Comparison of ENCODE assay signal across 8 cellular contexts in genomic region chr12:30696486-30696885, GRCh38. TPM values are rescaled to one million over a fixed set of nuclear protein-coding genes. Genes with fewer than 3 reads are reported as not detected.
DNase-seq lines count a peak whose midpoint lies in the region; ATAC-seq, FAIRE-seq and TF ChIP-seq lines count a peak whose summit lies in the region.

No MANE protein-coding gene starts in this region.

- H3K4me1 ChIP-seq in A673 (ENCODE audit: insufficient read depth, low read length, poor library complexity, severe bottlenecking) (peaks cover 11% of the 10 kb centered on the region), HEK293 (ENCODE audit: control insufficient read depth, insufficient read depth, low read length) (0 out of 2 replicates have a peak, but pooled peaks cover 2% of the 10 kb centered on the region), GM12878 (ENCODE audit: control insufficient read depth, insufficient read depth, low read length) (peaks cover 8% of the 10 kb centered on the region), mesendoderm (ENCODE audit: control insufficient read depth, low read depth, low read length) (no peaks in the 10 kb centered on the region)

- no peaks in the 10 kb centered on the region for H3K9me3 ChIP-seq in A673 (ENCODE audit: low read depth, low read length, poor library complexity, severe bottlenecking)
- H3K9me3 ChIP-seq in HEK293 (ENCODE audit: control insufficient read depth, insufficient read depth, low read depth, low read length): no peaks in the 10 kb centered on the region
- H3K9me3 ChIP-seq in GM12878 (replicated peaks; ENCODE audit: control insufficient read depth, insufficient read depth, low read length): no peaks in the 10 kb centered on the region

- WGBS in GM12878 (ENCODE audit: insufficient coverage, insufficient replicate concordance, low lambda C conversion rate, missing lambda C conversion rate): 95% methylated on average over 13 of the region's 14 CpGs
- WGBS in mesendoderm (ENCODE audit: extremely low coverage, insufficient coverage, low lambda C conversion rate): no CpG with 5 or more reads among the region's 14 CpGs

- no peak overlapping the region for H3K23ac ChIP-seq in mesendoderm (ENCODE audit: low read length)

- RAD21 ChIA-PET in GM12878 (lab: Charles Lee; ENCODE audit: unreplicated experiment): no interaction called here

- intact Hi-C loops in A673 (cut with micrococcal nuclease; ENCODE audit: unreplicated experiment): loop anchor here (5.0 kb wide), 1 partner anchor 96 kb away; no protein-coding TSS in a partner anchor
- intact Hi-C loops in GM12878 (cut with micrococcal nuclease; ENCODE audit: unreplicated experiment): no loop called here
- intact Hi-C loops in posterior vena cava (cut with DNase I): no loop called here

- H2BK15ac ChIP-seq in mesendoderm (replicated peaks; ENCODE audit: low read depth): no peak overlapping the region

- SMC1A ChIA-PET in GM12878 (lab: Charles Lee; ENCODE audit: uncharacterized antibody, unreplicated experiment): interaction anchor here (1.4 to 2.2 kb wide), 3 partner anchors 11 to 58 kb away, joined by 3 to 7 read pairs (median 4); no protein-coding TSS in a partner anchor

- H4K20me1 ChIP-seq in GM12878 (ENCODE audit: control insufficient read depth, insufficient read depth): no peaks in the 10 kb centered on the region

- peak overlapping the region; percentile 72 for H3K9ac ChIP-seq in GM12878 (ENCODE audit: control insufficient read depth, insufficient read depth, low read length)
- H3K9ac ChIP-seq in mesendoderm (ENCODE audit: low read length): no peak overlapping the region

- peak overlapping the region; percentile 48 for H3K4me2 ChIP-seq in GM12878 (ENCODE audit: control insufficient read depth, insufficient read depth)
- peak overlapping the region; percentile 11 for H3K4me2 ChIP-seq in mesendoderm (ENCODE audit: low read length)

- DNase-seq in A673 (ENCODE audit: low spot score) (no peak), GM12878 (ENCODE audit: low read depth, low spot score) (no peak), mesendoderm (peak; percentile 29), posterior vena cava (ENCODE audit: low spot score) (no peak), NOMO-1 treated with dmso at 0.1 percent for 144 hours (lab: John Stamatoyannopoulos, UW; ENCODE audit: unreplicated experiment) (no peak)

- CTCF ChIA-PET in A673 (lab: Charles Lee) (no interaction called here), HEK293 (lab: Yijun Ruan, JAX) (interaction anchor here (0.7 kb wide), 1 partner anchor 96 kb away, joined by 3 read pairs; no protein-coding TSS in a partner anchor), GM12878 (lab: Yijun Ruan, JAX) (interaction anchor here (0.8 to 1.7 kb wide), 5 partner anchors 9 to 59 kb away, joined by 3 to 6 read pairs (median 4); no protein-coding TSS in a partner anchor)

- no peak overlapping the region for H3K18ac ChIP-seq in mesendoderm (ENCODE audit: low read length)

- H3K36me3 ChIP-seq in A673 (ENCODE audit: insufficient read depth, low read length, poor library complexity, severe bottlenecking) (no peaks in the 10 kb centered on the region), HEK293 (ENCODE audit: control insufficient read depth in 2 of 2, insufficient read depth in 1 of 2, low read length in 2 of 2) (no peaks in the 10 kb centered on the region), GM12878 (ENCODE audit: control insufficient read depth in 2 of 2, insufficient read depth in 2 of 2, low read length in 1 of 2) (no peaks in the 10 kb centered on the region), mesendoderm (ENCODE audit: control insufficient read depth, insufficient read depth, low read length) (no peaks in the 10 kb centered on the region)

- POLR2A ChIA-PET in A673 (lab: Charles Lee; ENCODE audit: low non-redundant PET) (no interaction called here), HEK293 (lab: Yijun Ruan, JAX) (interaction anchor here (1.7 kb wide), 1 partner anchor 58 kb away, joined by 23 read pairs; the partner anchor contains the start of gene CAPRIN2), GM12878 (lab: Charles Lee) (interaction anchor here (0.5 kb wide), 1 partner anchor 957 kb away, joined by 7 read pairs; no protein-coding TSS in a partner anchor)

- no peak overlapping the region for H2BK5ac ChIP-seq in mesendoderm (ENCODE audit: low read length)

- H3K4me3 ChIP-seq in A673 (ENCODE audit: low read depth, low read length, poor library complexity, severe bottlenecking): peak overlapping the region; percentile 83
- H3K4me3 ChIP-seq in HEK293 (ENCODE audit: low read depth, low read length): no peak overlapping the region
- H3K4me3 ChIP-seq in GM12878: peak overlapping the region; percentile 83
- no peak overlapping the region for H3K4me3 ChIP-seq in mesendoderm (ENCODE audit: low read length)

- TF ChIP-seq EP300 in GM12878 (IDR thresholded peaks at IDR 0.05; ENCODE audit: borderline replicate concordance in 1 of 2, control insufficient read depth in 1 of 2, low read depth in 2 of 2, low read length in 2 of 2): no peak

- no peak for TF ChIP-seq RAD21 in GM12878 (IDR thresholded peaks at IDR 0.05; ENCODE audit: insufficient read depth, low read depth, low read length)

- BruUV-seq in A673 (replicated peaks; lab: Mats Ljungman, UMichigan) (no TSS peak), GM12878 (replicated peaks; lab: Mats Ljungman, UMichigan) (no TSS peak)

- H3K79me2 ChIP-seq in GM12878 (ENCODE audit: control insufficient read depth, insufficient read depth, low read length) (peaks cover 26% of the 10 kb centered on the region), mesendoderm (ENCODE audit: control insufficient read depth, insufficient read depth, low read length) (peaks cover 3% of the 10 kb centered on the region)

- H4K5ac ChIP-seq in mesendoderm (ENCODE audit: low read length): no peak overlapping the region

- no peak overlapping the region for H3K27ac ChIP-seq in A673 (ENCODE audit: low read depth, low read length, poor library complexity, severe bottlenecking)
- no peak overlapping the region for H3K27ac ChIP-seq in HEK293 (ENCODE audit: extremely low read depth, low read depth, low read length)
- no peak overlapping the region for H3K27ac ChIP-seq in GM12878 (ENCODE audit: control insufficient read depth, insufficient read depth)
- H3K27ac ChIP-seq in mesendoderm (ENCODE audit: low read depth, low read length): no peak overlapping the region

- H2AFZ ChIP-seq in GM12878 (ENCODE audit: control insufficient read depth, low read depth, low read length): peak overlapping the region; percentile 87

- H4K8ac ChIP-seq in mesendoderm (ENCODE audit: low read depth, low read length): no peak overlapping the region

- no peak for TF ChIP-seq POLR2A in GM12878 (IDR thresholded peaks at IDR 0.05; ENCODE audit: low read depth, low read length)

- TF ChIP-seq CTCF in A673 (conservative IDR thresholded peaks at IDR 0.05; ENCODE audit: low read depth, low read length) (no peak), HEK293 (tag by site-specific recombination; IDR thresholded peaks at IDR 0.05) (no peak), GM12878 (IDR thresholded peaks at IDR 0.05 in 2 of 3, conservative IDR thresholded peaks at IDR 0.05 in 1 of 3; ENCODE audit: control insufficient read depth in 2 of 3, extremely low read depth in 1 of 3, insufficient read depth in 1 of 3, low read depth in 3 of 3, low read length in 3 of 3) (no peak)

- H3K27me3 ChIP-seq in A673 (replicated peaks; ENCODE audit: insufficient read depth, low read depth, low read length, poor library complexity) (no peaks in the 10 kb centered on the region), GM12878 (replicated peaks in 1 of 2; ENCODE audit: control insufficient read depth in 2 of 2, insufficient read depth in 2 of 2, low read length in 1 of 2) (no peaks in the 10 kb centered on the region), mesendoderm (ENCODE audit: insufficient read depth, low read length, poor library complexity) (no peaks in the 10 kb centered on the region)

- in situ Hi-C loops in GM12878 (cut with MboI): no loop called here

- H3K56ac ChIP-seq in mesendoderm (ENCODE audit: low read length): peak overlapping the region; percentile 59

- H2BK120ac ChIP-seq in mesendoderm (ENCODE audit: low read depth, low read length): no peak overlapping the region

- no peak overlapping the region for H3K4ac ChIP-seq in mesendoderm (ENCODE audit: low read depth, low read length)

- ATAC-seq in GM12878 (no peak), HG03139 (IDR thresholded peaks at IDR 0.05; ENCODE audit: unreplicated experiment) (no peak), GM18868 (IDR thresholded peaks at IDR 0.05; ENCODE audit: unreplicated experiment) (no peak)

- H2AK5ac ChIP-seq in mesendoderm (ENCODE audit: low read length): no peak overlapping the region

- no peak for FAIRE-seq in GM12878 (lab: Jason Lieb, UNC)

- peaks cover 4% of the 10 kb centered on the region for H3K79me1 ChIP-seq in mesendoderm (ENCODE audit: low read length)

RNA-seq across cellular contexts. Expression of gene IPO8, which starts 0.8 kb away (rescaled TPM):
- total RNA-seq in A673 (2021) (37.9 and 42.7 TPM in 2 replicates), GM12878 (2014; rRNA removed) (16.0 and 16.2 TPM in 2 replicates), GM12878 (2014; rRNA removed; fragmentation: Illumina TruSeq; extraction: Trizol) (31.3 and 33.1 TPM in 2 replicates), GM12878 (2021) (38.5 and 42.2 TPM in 2 replicates), posterior vena cava (10 to 100 TPM; 51.1 to 61.6 TPM)
- 52.7 and 64.5 TPM in 2 replicates for total RNA-seq in GM12878 (2013; cell fraction: nucleolus; rRNA removed)
- polyA plus RNA-seq in GM12878 (2011; ENCODE audit: low read depth): 12.5 TPM
- polyA plus RNA-seq in GM12878 (2011; rRNA removed) (13.8 and 20.9 TPM in 2 replicates), GM12878 (2014; fragmentation: Illumina TruSeq; extraction: Trizol) (29.8 and 34.9 TPM in 2 replicates), GM12878 (2014; fragmentation: Nextera tagmentation; extraction: Ambion mirVana) (10 to 100 TPM in 1 of 2 experiments, 1 to 10 TPM in 1; 6.9 to 10.2 TPM), GM12878 (2014; rRNA removed) (16.9 and 19.8 TPM in 2 replicates), GM12878 (2016; fragmentation: Nextera tagmentation; extraction: Ambion mirVana) (10 to 100 TPM; 13.5 to 14.2 TPM)
- polyA plus RNA-seq in GM12878 (2011; cell fraction: cytosol; rRNA removed): 7.8 and 11.4 TPM in 2 replicates
- 11.8 and 14.0 TPM in 2 replicates for polyA plus RNA-seq in GM12878 (2011; cell fraction: nucleus; rRNA removed)
- polyA plus RNA-seq in GM12878 (2012): 16.1 and 18.8 TPM in 2 replicates
- 22.0 and 52.3 TPM in 2 replicates for polyA minus RNA-seq in GM12878 (2011; rRNA and poly(A)+ RNA removed)
- polyA minus RNA-seq in GM12878 (2011; cell fraction: cytosol; rRNA and poly(A)+ RNA removed): 12.2 and 17.5 TPM in 2 replicates
- 17.8 and 29.1 TPM in 2 replicates for polyA minus RNA-seq in GM12878 (2011; cell fraction: nucleus; rRNA and poly(A)+ RNA removed)
- polyA plus RNA-seq in mesendoderm (2013, experiment 1 of 2): 23.4 TPM
- 26.6 TPM for polyA plus RNA-seq in mesendoderm (2013, experiment 2 of 2)

RNA-seq across cellular contexts. Expression of gene CAPRIN2, which starts 58.3 kb away (rescaled TPM):
- 16.4 and 16.7 TPM in 2 replicates for total RNA-seq in A673 (2021)
- total RNA-seq in GM12878 (2013; cell fraction: nucleolus; rRNA removed): 42.7 and 50.6 TPM in 2 replicates
- 7.0 and 8.3 TPM in 2 replicates for total RNA-seq in GM12878 (2014; rRNA removed)
- 10.2 and 11.5 TPM in 2 replicates for total RNA-seq in GM12878 (2014; rRNA removed; fragmentation: Illumina TruSeq; extraction: Trizol)
- total RNA-seq in GM12878 (2021): 7.7 TPM in 2 replicates
- polyA plus RNA-seq in GM12878 (2011; ENCODE audit: low read depth): 5.4 TPM
- 9.0 and 12.4 TPM in 2 replicates for polyA plus RNA-seq in GM12878 (2011; rRNA removed)
- 5.3 and 5.6 TPM in 2 replicates for polyA plus RNA-seq in GM12878 (2011; cell fraction: cytosol; rRNA removed)
- polyA plus RNA-seq in GM12878 (2011; cell fraction: nucleus; rRNA removed): 27.0 and 31.5 TPM in 2 replicates
- 5.3 and 7.6 TPM in 2 replicates for polyA plus RNA-seq in GM12878 (2012)
- polyA plus RNA-seq in GM12878 (2014; fragmentation: Illumina TruSeq; extraction: Trizol): 13.6 and 18.9 TPM in 2 replicates
- polyA plus RNA-seq in GM12878 (2014; fragmentation: Nextera tagmentation; extraction: Ambion mirVana): 1 to 10 TPM; 1.2 to 3.0 TPM
- 9.4 and 11.7 TPM in 2 replicates for polyA plus RNA-seq in GM12878 (2014; rRNA removed)
- 1 to 10 TPM; 5.9 to 8.2 TPM for polyA plus RNA-seq in GM12878 (2016; fragmentation: Nextera tagmentation; extraction: Ambion mirVana)
- 5.4 and 5.6 TPM in 2 replicates for polyA minus RNA-seq in GM12878 (2011; rRNA and poly(A)+ RNA removed)
- polyA minus RNA-seq in GM12878 (2011; cell fraction: cytosol; rRNA and poly(A)+ RNA removed): 3.5 and 5.3 TPM in 2 replicates
- 10.1 and 10.3 TPM in 2 replicates for polyA minus RNA-seq in GM12878 (2011; cell fraction: nucleus; rRNA and poly(A)+ RNA removed)
- polyA plus RNA-seq in mesendoderm (2013, experiment 1 of 2): 22.2 TPM
- 21.9 TPM for polyA plus RNA-seq in mesendoderm (2013, experiment 2 of 2)
- total RNA-seq in posterior vena cava: 10 to 100 TPM; 21.2 to 24.0 TPM

Comparison
In these comparisons a context has a peak if more than half of its experiments do, and no peak if none do; other contexts are left out.
1. H3K4me3 ChIP-seq: peak in A673 (single experiment) and GM12878 (single experiment); none in HEK293 (single experiment) and mesendoderm (single experiment).